In the genomic region with DNA sequence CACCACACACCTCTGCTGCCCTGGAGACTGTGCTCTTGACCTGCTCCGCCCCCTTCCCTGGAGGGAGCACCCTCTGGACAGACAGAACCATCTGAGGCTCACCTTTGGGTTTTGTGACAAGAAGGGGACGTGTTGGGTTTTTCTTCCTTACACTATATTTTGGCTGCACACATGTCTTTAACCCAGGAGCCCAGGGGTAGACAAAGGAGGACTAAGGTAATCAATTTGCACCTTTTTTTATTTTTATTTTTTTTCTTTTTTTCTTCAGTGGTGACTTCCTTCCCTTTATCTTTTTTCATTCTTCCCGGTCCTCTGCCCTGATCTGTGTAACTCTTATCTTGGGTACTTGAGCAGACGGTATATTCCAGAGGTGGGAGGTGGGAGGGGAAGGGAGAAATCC, we compare ENCODE assay signal across 1 cellular context.
TF ChIP-seq lines count a peak whose summit lies in the region.

No MANE protein-coding gene starts in this region.

TF ChIP-seq in K562, 482 proteins besides CTCF, POLR2A, EP300 and RAD21:
- TF ChIP-seq, protein P1, sequence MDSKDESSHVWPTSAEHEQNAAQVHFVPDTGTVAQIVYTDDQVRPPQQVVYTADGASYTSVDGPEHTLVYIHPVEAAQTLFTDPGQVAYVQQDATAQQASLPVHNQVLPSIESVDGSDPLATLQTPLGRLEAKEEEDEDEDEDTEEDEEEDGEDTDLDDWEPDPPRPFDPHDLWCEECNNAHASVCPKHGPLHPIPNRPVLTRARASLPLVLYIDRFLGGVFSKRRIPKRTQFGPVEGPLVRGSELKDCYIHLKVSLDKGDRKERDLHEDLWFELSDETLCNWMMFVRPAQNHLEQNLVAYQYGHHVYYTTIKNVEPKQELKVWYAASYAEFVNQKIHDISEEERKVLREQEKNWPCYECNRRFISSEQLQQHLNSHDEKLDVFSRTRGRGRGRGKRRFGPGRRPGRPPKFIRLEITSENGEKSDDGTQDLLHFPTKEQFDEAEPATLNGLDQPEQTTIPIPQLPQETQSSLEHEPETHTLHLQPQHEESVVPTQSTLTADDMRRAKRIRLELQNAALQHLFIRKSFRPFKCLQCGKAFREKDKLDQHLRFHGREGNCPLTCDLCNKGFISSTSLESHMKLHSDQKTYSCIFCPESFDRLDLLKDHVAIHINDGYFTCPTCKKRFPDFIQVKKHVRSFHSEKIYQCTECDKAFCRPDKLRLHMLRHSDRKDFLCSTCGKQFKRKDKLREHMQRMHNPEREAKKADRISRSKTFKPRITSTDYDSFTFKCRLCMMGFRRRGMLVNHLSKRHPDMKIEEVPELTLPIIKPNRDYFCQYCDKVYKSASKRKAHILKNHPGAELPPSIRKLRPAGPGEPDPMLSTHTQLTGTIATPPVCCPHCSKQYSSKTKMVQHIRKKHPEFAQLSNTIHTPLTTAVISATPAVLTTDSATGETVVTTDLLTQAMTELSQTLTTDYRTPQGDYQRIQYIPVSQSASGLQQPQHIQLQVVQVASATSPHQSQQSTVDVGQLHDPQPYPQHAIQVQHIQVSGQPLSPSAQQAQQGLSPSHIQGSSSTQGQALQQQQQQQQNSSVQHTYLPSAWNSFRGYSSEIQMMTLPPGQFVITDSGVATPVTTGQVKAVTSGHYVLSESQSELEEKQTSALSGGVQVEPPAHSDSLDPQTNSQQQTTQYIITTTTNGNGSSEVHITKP (IDR thresholded peaks at IDR 0.05; ENCODE audit: partially characterized antibody): peak; percentile 68
- TF ChIP-seq ELF1 (tag; IDR thresholded peaks at IDR 0.05): no peak
